ENCODE assay signal across 20 cellular contexts in genomic region chr14:86774916-86775315, GRCh38.
A peak's percentile ranks its signal among the peaks of the same experiment; 100 is the strongest.
DNase-seq lines count a peak whose midpoint lies in the region.
"Had no signal": no experiment of that assay in that cellular context is flagged by ENCODE, and none has a peak within 500 bp of the region (broad histone marks: within the 10 kb centered on the region; RNA-seq: fewer than 3 reads in every experiment).

No MANE protein-coding gene starts in this region.

- peak overlapping the region; percentile 75 for H4K8ac ChIP-seq in mesenchymal stem cell (ENCODE audit: low read length)

- no peak overlapping the region for H3K18ac ChIP-seq in mesenchymal stem cell (ENCODE audit: low read depth in 1 of 2, low read length in 2 of 2)

- DNase-seq in ELF-1 (ENCODE audit: low read depth, low spot score): peak; percentile 37
- peak; percentile 13 for DNase-seq in NCI-H69 (lab: John Stamatoyannopoulos, UW)
- DNase-seq in mesenchymal stem cell: no peak
- no peak for DNase-seq in Kasumi-1 (lab: John Stamatoyannopoulos, UW)
- DNase-seq in activated T-cell treated with anti-CD3 and anti-CD28 coated beads, Interleukin-2, amount 50 U/mL, for 48 hours: no peak
- no peak for DNase-seq in DMS153 treated with DMSO at 0.1 percent for 48 hours (lab: John Stamatoyannopoulos, UW; ENCODE audit: unreplicated experiment)
- DNase-seq in activated CD4-positive, alpha-beta T cell treated with anti-CD3 and anti-CD28 coated beads, Interleukin-2, amount 50 U/mL, for 48 hours: no peak
- DNase-seq: 8988T; C1 segment of cervical spinal cord; Calu3; CD4-positive, alpha-beta memory T cell; COR-L47; DMS153; DMS79; EL; GF-D8; GOT3; HFFc6 had no signal

- WGBS in mesenchymal stem cell: 98% methylated on average over 2 of the region's 2 CpGs

- H2BK5ac ChIP-seq in mesenchymal stem cell (ENCODE audit: low read depth, low read length, poor library complexity, severe bottlenecking): no peak overlapping the region

- H3K27ac ChIP-seq in mesenchymal stem cell (ENCODE audit: low read length, poor library complexity, severe bottlenecking): no peak overlapping the region
- H3K27ac ChIP-seq: A549 had no signal

- peak overlapping the region in 1 of 2 experiments; percentile 6 for H2BK12ac ChIP-seq in mesenchymal stem cell (ENCODE audit: low read length in 2 of 2)

- peak overlapping the region; percentile 61 for H4K91ac ChIP-seq in mesenchymal stem cell (ENCODE audit: low read length)

- H3K4ac ChIP-seq in mesenchymal stem cell (ENCODE audit: low read depth in 1 of 2, low read length in 2 of 2): no peak overlapping the region

- H3K79me1 ChIP-seq in mesenchymal stem cell (replicated peaks; ENCODE audit: low read length, poor library complexity, severe bottlenecking): no peaks in the 10 kb centered on the region

- H3K23ac ChIP-seq in mesenchymal stem cell (ENCODE audit: low read length in 2 of 2): no peak overlapping the region

- no peak overlapping the region for H3K9ac ChIP-seq in mesenchymal stem cell (ENCODE audit: low read length)

- H2AK5ac ChIP-seq in mesenchymal stem cell (ENCODE audit: low read length, severe bottlenecking): no peak overlapping the region

- H3K27me3 ChIP-seq in mesenchymal stem cell (ENCODE audit: control insufficient read depth in 1 of 2, insufficient read depth in 1 of 2, low read length in 2 of 2): no peaks in the 10 kb centered on the region

- no peak overlapping the region for H3K4me2 ChIP-seq in mesenchymal stem cell (ENCODE audit: low read length, poor library complexity, severe bottlenecking)
- H3K4me2 ChIP-seq: A549 had no signal

- no peak overlapping the region for H3K14ac ChIP-seq in mesenchymal stem cell (ENCODE audit: low read length in 2 of 2)

- H2BK120ac ChIP-seq in mesenchymal stem cell (ENCODE audit: low read depth, low read length): no peak overlapping the region

- no peaks in the 10 kb centered on the region for H3K4me1 ChIP-seq in mesenchymal stem cell (ENCODE audit: control insufficient read depth, insufficient read depth, low read depth, low read length)
- H3K4me1 ChIP-seq: A549, HAP-1 had no signal

- H3K4me3 ChIP-seq in mesenchymal stem cell (ENCODE audit: insufficient read depth in 1 of 2, low read depth in 1 of 2, low read length in 2 of 2): no peak overlapping the region
- H3K4me3 ChIP-seq: A549, HAP-1 had no signal

- no peak overlapping the region for H2BK15ac ChIP-seq in mesenchymal stem cell (ENCODE audit: low read depth, poor library complexity, severe bottlenecking)

- H2AFZ ChIP-seq in mesenchymal stem cell (ENCODE audit: low read depth, low read length): no peak overlapping the region

- no peaks in the 10 kb centered on the region for H3K36me3 ChIP-seq in mesenchymal stem cell (ENCODE audit: control insufficient read depth in 1 of 2, insufficient read depth in 2 of 2, low read depth in 1 of 2, low read length in 2 of 2)
- H3K36me3 ChIP-seq: HAP-1 had no signal

- H3K9me3 ChIP-seq in mesenchymal stem cell (ENCODE audit: control insufficient read depth, low read length): no peaks in the 10 kb centered on the region
- H3K9me3 ChIP-seq: A549, HAP-1 had no signal

Comparison
In these comparisons a context has a peak if more than half of its experiments do, and no peak if none do; other contexts are left out.
1. DNase-seq: peak in ELF-1 (single experiment) and NCI-H69 (single experiment); none in mesenchymal stem cell (single experiment), Kasumi-1 (0 of 2), activated T-cell treated with anti-CD3 and anti-CD28 coated beads, Interleukin-2, amount 50 U/mL, for 48 hours (0 of 2), DMS153 treated with DMSO at 0.1 percent for 48 hours (single experiment) and activated CD4-positive, alpha-beta T cell treated with anti-CD3 and anti-CD28 coated beads, Interleukin-2, amount 50 U/mL, for 48 hours (0 of 2).